In genomic region chr16:12042488-12043220, GRCh38 we compare ENCODE assay signal across 1 cellular context.
TF ChIP-seq lines count a peak whose summit lies in the region.

No MANE protein-coding gene starts in this region.

TF ChIP-seq in HepG2, 621 proteins besides CTCF, POLR2A, EP300 and RAD21:
- TF ChIP-seq ZNF687 (CRISPR knock-in tag; IDR thresholded peaks at IDR 0.05), result 0 out of 2 replicates have a peak, but pooled peaks have one; percentile 10
